In genomic region chr5:180790020-180790419, GRCh38 we compare ENCODE assay signal across 11 cellular contexts. TPM values are rescaled to one million over a fixed set of nuclear protein-coding genes. Genes with fewer than 3 reads are reported as not detected.
A peak's percentile ranks its signal among the peaks of the same experiment; 100 is the strongest.
DNase-seq lines count a peak whose midpoint lies in the region; ATAC-seq, FAIRE-seq and TF ChIP-seq lines count a peak whose summit lies in the region.
"Had no signal": no experiment of that assay in that cellular context is flagged by ENCODE, and none has a peak within 500 bp of the region (broad histone marks: within the 10 kb centered on the region; RNA-seq: fewer than 3 reads in every experiment).

No MANE protein-coding gene starts in this region.

- TF ChIP-seq CTCF in A549 (IDR thresholded peaks at IDR 0.05), result 0 out of 3 replicates have a peak, but pooled peaks have one; percentile 13
- TF ChIP-seq CTCF in activated CD8-positive, alpha-beta T cell treated with anti-CD3 and anti-CD28 coated beads for 36 hours (IDR thresholded peaks at IDR 0.05), result peak; percentile 21
- peak; percentile 17 for TF ChIP-seq CTCF in kidney epithelial cell (IDR thresholded peaks at IDR 0.05; ENCODE audit: insufficient read depth, low read length, poor library complexity, severe bottlenecking)
- TF ChIP-seq CTCF in psoas muscle (IDR thresholded peaks at IDR 0.05), result no peak

- no peak for TF ChIP-seq POLR2A in A549 (IDR thresholded peaks at IDR 0.05; ENCODE audit: low read length)
- TF ChIP-seq POLR2A in GM18505 (IDR thresholded peaks at IDR 0.05; ENCODE audit: borderline replicate concordance, extremely low read depth, insufficient read depth, insufficient read length), result peak; percentile 18

- intact Hi-C loops in activated CD8-positive, alpha-beta T cell treated with anti-CD3 and anti-CD28 coated beads for 36 hours (cut with micrococcal nuclease), result no loop called here
- intact Hi-C loops in psoas muscle (cut with DNase I), result no loop called here

- H3K4me2 ChIP-seq in A549, result no peak overlapping the region

- peak in 1 of 2 experiments; percentile 64 for DNase-seq in A549 (ENCODE audit: low read depth in 1 of 2, low spot score in 1 of 2)
- peak; percentile 67 for DNase-seq in activated CD8-positive, alpha-beta T cell treated with anti-CD3 and anti-CD28 coated beads for 36 hours
- DNase-seq in kidney epithelial cell (ENCODE audit: low read depth), result no peak
- DNase-seq in psoas muscle, result no peak
- no peak for DNase-seq in NCI-H1048 (lab: John Stamatoyannopoulos, UW)
- DNase-seq in activated naive CD4-positive, alpha-beta T cell (lab: John Stamatoyannopoulos, UW), result no peak
- DNase-seq: effector memory CD4-positive, alpha-beta T cell; small intestine had no signal

- 80% methylated on average over 8 of the region's 8 CpGs for WGBS in A549 (ENCODE audit: missing lambda C conversion rate)
- WGBS in psoas muscle, 3 donors, result 69 to 79% (median 74%) methylated on average over 6 to 8 of the region's 8 CpGs

- H3K36me3 Mint-ChIP-seq in activated CD8-positive, alpha-beta T cell treated with anti-CD3 and anti-CD28 coated beads for 36 hours (ENCODE audit: low read depth), result peaks cover 33% of the 10 kb centered on the region

- FAIRE-seq in A549 (lab: Jason Lieb, UNC), result no peak
- FAIRE-seq: small intestine had no signal

- no peak overlapping the region for H3K27ac ChIP-seq in A549
- H3K27ac ChIP-seq in psoas muscle, result no peak overlapping the region

- H3K27me3 ChIP-seq in kidney epithelial cell (ENCODE audit: control insufficient read depth, insufficient read depth, low read length) (no peaks in the 10 kb centered on the region), psoas muscle (ENCODE audit: insufficient read depth in 3 of 3, low read length in 2 of 3) (no peaks in the 10 kb centered on the region)

- H3K4me3 ChIP-seq in A549, result no peak overlapping the region
- no peak overlapping the region for H3K4me3 ChIP-seq in kidney epithelial cell (ENCODE audit: low read depth, low read length)
- H3K4me3 ChIP-seq in psoas muscle, result no peak overlapping the region

- 0 out of 5 replicates have a peak, but pooled peaks of 1 of the 2 experiments have one; percentile 4 for TF ChIP-seq RAD21 in A549 (conservative IDR thresholded peaks at IDR 0.05 in 1 of 2, IDR thresholded peaks at IDR 0.05 in 1 of 2)

- H3K4me1 ChIP-seq in A549 (peaks cover 11% of the 10 kb centered on the region), psoas muscle (peaks cover 16% of the 10 kb centered on the region)

- ATAC-seq in A549 (peak; percentile 42 to 75), GM18505 (IDR thresholded peaks at IDR 0.05; ENCODE audit: unreplicated experiment) (no peak), HG03521 (IDR thresholded peaks at IDR 0.05; ENCODE audit: unreplicated experiment) (no peak), psoas muscle (no peak)
- ATAC-seq in activated CD8-positive, alpha-beta T cell treated with anti-CD3 and anti-CD28 coated beads for 36 hours, result peak; percentile 72

- peaks cover 3% of the 10 kb centered on the region for H3K36me3 ChIP-seq in kidney epithelial cell (ENCODE audit: control insufficient read depth, insufficient read depth, low read length)
- H3K36me3 ChIP-seq in psoas muscle (ENCODE audit: insufficient read depth in 1 of 2, low read depth in 1 of 2), result peaks cover 0 to 51% of the 10 kb centered on the region in 2 donors

- POLR2A ChIA-PET in A549 (lab: Yijun Ruan, JAX), result no interaction called here
- POLR2A ChIA-PET in activated CD8-positive, alpha-beta T cell treated with anti-CD3 and anti-CD28 coated beads for 36 hours (lab: Charles Lee), result interaction anchor here (1.2 kb wide), 1 partner anchor 41 kb away, joined by 3 read pairs; no protein-coding TSS in a partner anchor

- H3K9me3 ChIP-seq in A549, result no peaks in the 10 kb centered on the region
- no peaks in the 10 kb centered on the region for H3K9me3 ChIP-seq in psoas muscle

- no peaks in the 10 kb centered on the region for H3K27me3 Mint-ChIP-seq in activated CD8-positive, alpha-beta T cell treated with anti-CD3 and anti-CD28 coated beads for 36 hours
- H3K27me3 Mint-ChIP-seq: CD8-positive, alpha-beta memory T cell had no signal

- TF ChIP-seq EP300 in A549 (IDR thresholded peaks at IDR 0.05), result no peak

- H3K4me1 Mint-ChIP-seq in activated CD8-positive, alpha-beta T cell treated with anti-CD3 and anti-CD28 coated beads for 36 hours (ENCODE audit: low read depth), result peaks cover 55% of the 10 kb centered on the region

- no peaks in the 10 kb centered on the region for H3K9me3 Mint-ChIP-seq in activated CD8-positive, alpha-beta T cell treated with anti-CD3 and anti-CD28 coated beads for 36 hours
- H3K9me3 Mint-ChIP-seq: CD8-positive, alpha-beta memory T cell had no signal

- no peak overlapping the region for H3K4me3 Mint-ChIP-seq in activated CD8-positive, alpha-beta T cell treated with anti-CD3 and anti-CD28 coated beads for 36 hours
- H3K4me3 Mint-ChIP-seq: CD8-positive, alpha-beta memory T cell had no signal

- peak overlapping the region; percentile 65 for H3K27ac Mint-ChIP-seq in activated CD8-positive, alpha-beta T cell treated with anti-CD3 and anti-CD28 coated beads for 36 hours

- CTCF ChIA-PET in A549 (lab: Yijun Ruan, JAX), result interaction anchor here (0.7 to 2.2 kb wide), 3 partner anchors 10 to 79 kb away, joined by 3 to 9 read pairs (median 3); no protein-coding TSS in a partner anchor
- CTCF ChIA-PET in activated CD8-positive, alpha-beta T cell treated with anti-CD3 and anti-CD28 coated beads for 36 hours (lab: Charles Lee), result interaction anchor here (1.3 kb wide), 1 partner anchor 171 kb away, joined by 3 read pairs; no protein-coding TSS in a partner anchor

TF ChIP-seq in A549, 52 proteins besides CTCF, POLR2A, EP300 and RAD21:
- TF ChIP-seq RARB (CRISPR knock-in tag; IDR thresholded peaks at IDR 0.05) (no peak), EHF (CRISPR knock-in tag; IDR thresholded peaks at IDR 0.05) (no peak), FOSL2 (IDR thresholded peaks at IDR 0.05) (no peak), FOSL2 (CRISPR knock-in tag; IDR thresholded peaks at IDR 0.05) (no peak), RCOR1 (IDR thresholded peaks at IDR 0.05; ENCODE audit: low read depth, low read length) (no peak), KDM5A (IDR thresholded peaks at IDR 0.05) (no peak), SMC3 (IDR thresholded peaks at IDR 0.05) (no peak), CBX8 (IDR thresholded peaks at IDR 0.05) (no peak)

RNA-seq across cellular contexts. Expression of gene MGAT1, which starts 12.6 kb away (rescaled TPM):
- polyA plus RNA-seq in A549 (2011; rRNA removed), result 53.0 and 56.3 TPM in 2 replicates
- polyA plus RNA-seq in A549 (2012; cell fraction: cytosol; rRNA removed), result 50.1 and 71.5 TPM in 2 replicates
- polyA plus RNA-seq in A549 (2012; cell fraction: nucleus; rRNA removed), result 71.5 and 99.2 TPM in 2 replicates
- polyA plus RNA-seq in A549 (2017; fragmentation: RNase III; extraction: RNeasy Plus Mini Kit Qiagen cat#74134 plus additional on column Dnase treatment), result 54.6 to 63.4 TPM (median 61.8 TPM) in 3 replicates
- polyA minus RNA-seq in A549 (2011; rRNA and poly(A)+ RNA removed), result 46.1 and 49.2 TPM in 2 replicates
- total RNA-seq in activated CD8-positive, alpha-beta T cell treated with anti-CD3 and anti-CD28 coated beads for 36 hours, result 100 to 1,000 TPM; 161 to 171 TPM
- total RNA-seq in kidney epithelial cell, result 88.5 and 95.4 TPM in 2 replicates
- 10 to 100 TPM; 53.6 to 92.3 (median 70.0) TPM for total RNA-seq in psoas muscle
- 100 to 1,000 TPM in 1 of 3 donors, 10 to 100 TPM in 2; 68.1 to 134 (median 77.8) TPM for polyA plus RNA-seq in psoas muscle

RNA-seq across cellular contexts. Expression of gene OR2Y1, which starts 50.2 kb away (rescaled TPM):
- polyA plus RNA-seq in A549 (2011; rRNA removed), result not detected in 2 replicates
- not detected in 2 replicates for polyA plus RNA-seq in A549 (2012; cell fraction: cytosol; rRNA removed)
- polyA plus RNA-seq in A549 (2012; cell fraction: nucleus; rRNA removed), result not detected in 2 replicates
- not detected in 3 replicates for polyA plus RNA-seq in A549 (2017; fragmentation: RNase III; extraction: RNeasy Plus Mini Kit Qiagen cat#74134 plus additional on column Dnase treatment)
- polyA minus RNA-seq in A549 (2011; rRNA and poly(A)+ RNA removed), result not detected in 2 replicates
- not detected for total RNA-seq in activated CD8-positive, alpha-beta T cell treated with anti-CD3 and anti-CD28 coated beads for 36 hours
- not detected in 2 replicates for total RNA-seq in kidney epithelial cell
- not detected for total RNA-seq in psoas muscle
- not detected for polyA plus RNA-seq in psoas muscle
- total RNA-seq: CD8-positive, alpha-beta memory T cell had no signal
- polyA plus RNA-seq: CD8-positive, alpha-beta memory T cell; small intestine had no signal

Comparison
In these comparisons a context has a peak if more than half of its experiments do, and no peak if none do; other contexts are left out.
1. ATAC-seq: peak in A549 (2 of 2) and activated CD8-positive, alpha-beta T cell treated with anti-CD3 and anti-CD28 coated beads for 36 hours (single experiment); none in GM18505 (single experiment), HG03521 (single experiment) and psoas muscle (0 of 4).